Comparison of ENCODE assay signal across 12 cellular contexts in genomic region chr13:75226092-75226491, GRCh38.
DNase-seq lines count a peak whose midpoint lies in the region; TF ChIP-seq lines count a peak whose summit lies in the region.
"Had no signal": no experiment of that assay in that cellular context is flagged by ENCODE, and none has a peak within 500 bp of the region (broad histone marks: within the 10 kb centered on the region; RNA-seq: fewer than 3 reads in every experiment).

No MANE protein-coding gene starts in this region.

- no peaks in the 10 kb centered on the region for H3K9me3 ChIP-seq in iPS DF 6.9 (ENCODE audit: control insufficient read depth, insufficient read depth, low read length)
- H3K9me3 ChIP-seq in testis, result no peaks in the 10 kb centered on the region

- no peak overlapping the region for H3K4me3 ChIP-seq in iPS DF 6.9 (ENCODE audit: low read length)
- peak overlapping the region in 1 of 2 donors; percentile 11 for H3K4me3 ChIP-seq in testis

- POLR2A ChIA-PET in RWPE1 (lab: Yijun Ruan, JAX; ENCODE audit: low non-redundant PET), result no interaction called here

- TF ChIP-seq CTCF in RWPE1 (conservative IDR thresholded peaks at IDR 0.05; ENCODE audit: low read depth) (no peak), testis (IDR thresholded peaks at IDR 0.05) (no peak), CD14-positive monocyte (IDR thresholded peaks at IDR 0.05) (no peak)

- H3K27ac Mint-ChIP-seq in CD14-positive monocyte, result peak overlapping the region in 2 of 7 donors; percentile 76 to 77
- H3K27ac Mint-ChIP-seq: activated naive CD8-positive, alpha-beta T cell treated with anti-CD3 and anti-CD28 coated beads, Interleukin-2, amount 10 ng/mL, durations not matched to agents 7 days and 5 days had no signal

- CTCF ChIA-PET in RWPE1 (lab: Yijun Ruan, JAX), result no interaction called here

- H3K9me3 Mint-ChIP-seq in CD14-positive monocyte, result peaks cover 0 to 11% (median 4%) of the 10 kb centered on the region in 7 donors
- H3K9me3 Mint-ChIP-seq: activated naive CD8-positive, alpha-beta T cell treated with anti-CD3 and anti-CD28 coated beads, Interleukin-2, amount 10 ng/mL, durations not matched to agents 7 days and 5 days had no signal

- H3K27me3 ChIP-seq in iPS DF 6.9 (ENCODE audit: control insufficient read depth, insufficient read depth, low read length), result no peaks in the 10 kb centered on the region
- H3K27me3 ChIP-seq in testis, result no peaks in the 10 kb centered on the region

- peaks cover 0 to 2% (median 1%) of the 10 kb centered on the region in 3 donors for H3K27me3 Mint-ChIP-seq in CD14-positive monocyte (ENCODE audit: low read depth in 3 of 3)
- H3K27me3 Mint-ChIP-seq: activated naive CD8-positive, alpha-beta T cell treated with anti-CD3 and anti-CD28 coated beads, Interleukin-2, amount 10 ng/mL, durations not matched to agents 7 days and 5 days had no signal

- intact Hi-C loops in testis (cut with DNase I; ENCODE audit: low total_unique reads), result no loop called here
- intact Hi-C loops in CD14-positive monocyte (cut with micrococcal nuclease), result no loop called here

- no peak overlapping the region for H3K4me3 Mint-ChIP-seq in CD14-positive monocyte
- H3K4me3 Mint-ChIP-seq: activated naive CD8-positive, alpha-beta T cell treated with anti-CD3 and anti-CD28 coated beads, Interleukin-2, amount 10 ng/mL, durations not matched to agents 7 days and 5 days had no signal

- 0 out of 2 replicates have a peak, but pooled peaks cover 1% of the 10 kb centered on the region for H3K4me1 ChIP-seq in iPS DF 6.9 (ENCODE audit: control insufficient read depth, insufficient read depth, low read length)
- no peaks in the 10 kb centered on the region for H3K4me1 ChIP-seq in testis

- TF ChIP-seq POLR2A in testis (IDR thresholded peaks at IDR 0.05), result no peak

- H3K27ac ChIP-seq in RWPE1, result peak overlapping the region; percentile 84
- H3K27ac ChIP-seq in iPS DF 6.9 (ENCODE audit: low read length), result no peak overlapping the region
- H3K27ac ChIP-seq in testis, result no peak overlapping the region

- DNase-seq in DMS53 (lab: John Stamatoyannopoulos, UW), result peak; percentile 3
- DNase-seq in DMS53 treated with DMSO at 0.1 percent for 48 hours (lab: John Stamatoyannopoulos, UW; ENCODE audit: unreplicated experiment), result no peak
- no peak for DNase-seq in RWPE1 (ENCODE audit: low spot score)
- peak; percentile 11 for DNase-seq in iPS DF 6.9 (ENCODE audit: low read depth, low spot score)
- peak; percentile 63 for DNase-seq in testis
- no peak for DNase-seq in NCI-H510A (lab: John Stamatoyannopoulos, UW)
- DNase-seq in ecto neural progenitor cell (ENCODE audit: low spot score), result no peak
- DNase-seq in CD14-positive monocyte (ENCODE audit: low spot score), result no peak
- DNase-seq: activated CD8-positive, alpha-beta memory T cell treated with anti-CD3 and anti-CD28 coated beads, Interleukin-2, amount 50 U/mL, for 4 hours; activated naive CD8-positive, alpha-beta T cell treated with anti-CD3 and anti-CD28 coated beads, Interleukin-2, amount 10 ng/mL, durations not matched to agents 7 days and 5 days; cerebellar nuclear complex; NCI-H2029 treated with DMSO at 0.1 percent for 48 hours had no signal

- no peaks in the 10 kb centered on the region for H3K36me3 ChIP-seq in iPS DF 6.9 (ENCODE audit: control insufficient read depth, insufficient read depth, low read length)
- no peaks in the 10 kb centered on the region for H3K36me3 ChIP-seq in testis (ENCODE audit: low read depth, missing control alignments)

- peaks cover 32% of the 10 kb centered on the region for H3K4me1 Mint-ChIP-seq in CD14-positive monocyte

- H3K36me3 Mint-ChIP-seq in CD14-positive monocyte, result no peaks in the 10 kb centered on the region
- H3K36me3 Mint-ChIP-seq: activated naive CD8-positive, alpha-beta T cell treated with anti-CD3 and anti-CD28 coated beads, Interleukin-2, amount 10 ng/mL, durations not matched to agents 7 days and 5 days had no signal

- WGBS in iPS DF 6.9 (ENCODE audit: insufficient coverage, insufficient read length), result no CpG with 5 or more reads among the region's 9 CpGs
- WGBS in testis, 2 donors, result 61 to 70% methylated on average over 9 of the region's 9 CpGs

Comparison
In these comparisons a context has a peak if more than half of its experiments do, and no peak if none do; other contexts are left out.
1. DNase-seq: peak in DMS53 (single experiment), iPS DF 6.9 (single experiment) and testis (single experiment); none in DMS53 treated with DMSO at 0.1 percent for 48 hours (single experiment), RWPE1 (single experiment), NCI-H510A (single experiment), ecto neural progenitor cell (single experiment) and CD14-positive monocyte (single experiment).